9 cellular contexts compared by ENCODE assay signal in genomic region chr3:64188810-64189560, GRCh38. TPM values are rescaled to one million over a fixed set of nuclear protein-coding genes. Genes with fewer than 3 reads are reported as not detected.
DNase-seq lines count a peak whose midpoint lies in the region; FAIRE-seq and TF ChIP-seq lines count a peak whose summit lies in the region.
"Had no signal": no experiment of that assay in that cellular context is flagged by ENCODE, and none has a peak within 500 bp of the region (broad histone marks: within the 10 kb centered on the region; RNA-seq: fewer than 3 reads in every experiment).

No MANE protein-coding gene starts in this region.

- no peaks in the 10 kb centered on the region for H3K27me3 Mint-ChIP-seq in osteocyte (ENCODE audit: unreplicated experiment)

- TF ChIP-seq CTCF in C4-2B (conservative IDR thresholded peaks at IDR 0.05) (no peak), osteocyte (IDR thresholded peaks at IDR 0.05) (no peak)

- DNase-seq in RKO (ENCODE audit: low spot score) (peak; percentile 18), frontal cortex (ENCODE audit: low spot score in 2 of 2) (peak; percentile 10 to 43), osteocyte (ENCODE audit: extremely low spot score, unreplicated experiment) (no peak), germinal center (ENCODE audit: low spot score) (no peak), NCI-H187 (lab: John Stamatoyannopoulos, UW) (no peak), NCI-H1417 (lab: John Stamatoyannopoulos, UW) (no peak)
- no peak for DNase-seq in activated T-cell treated with anti-CD3 and anti-CD28 coated beads, Interleukin-2, amount 50 U/mL, for 1 hour

- H3K27ac ChIP-seq in C4-2B, result peak overlapping the region; percentile 28; the same call in 1 of the 2 replicates
- H3K27ac ChIP-seq: HL-60 had no signal

- no peak for FAIRE-seq in frontal cortex (lab: Jason Lieb, UNC)

- H3K4me1 Mint-ChIP-seq in osteocyte (ENCODE audit: unreplicated experiment), result peaks cover 62% of the 10 kb centered on the region

- H3K9me3 Mint-ChIP-seq in osteocyte (ENCODE audit: unreplicated experiment), result peaks cover 6% of the 10 kb centered on the region

- H3K27ac Mint-ChIP-seq in osteocyte (ENCODE audit: unreplicated experiment), result peak overlapping the region; percentile 93

- H3K36me3 Mint-ChIP-seq in osteocyte (ENCODE audit: unreplicated experiment), result peaks cover 6% of the 10 kb centered on the region

- no peak overlapping the region for H3K4me3 Mint-ChIP-seq in osteocyte (ENCODE audit: unreplicated experiment)

RNA-seq across cellular contexts. Expression of gene PRICKLE2, which starts 36.3 kb away (rescaled TPM):
- total RNA-seq in frontal cortex (84.0 TPM), osteocyte (24.7 and 25.2 TPM in 2 replicates)

Comparison
In these comparisons a context has a peak if more than half of its experiments do, and no peak if none do; other contexts are left out.
1. DNase-seq: peak in RKO (single experiment) and frontal cortex (2 of 2); none in osteocyte (single experiment), activated T-cell treated with anti-CD3 and anti-CD28 coated beads, Interleukin-2, amount 50 U/mL, for 1 hour (single experiment), germinal center (single experiment), NCI-H187 (0 of 2) and NCI-H1417 (0 of 3).